Comparison of ENCODE assay signal across 23 cellular contexts in genomic region chr2:32416519-32416918, GRCh38. TPM values are rescaled to one million over a fixed set of nuclear protein-coding genes. Genes with fewer than 3 reads are reported as not detected.
DNase-seq lines count a peak whose midpoint lies in the region; ATAC-seq and TF ChIP-seq lines count a peak whose summit lies in the region.
"Had no signal": no experiment of that assay in that cellular context is flagged by ENCODE, and none has a peak within 500 bp of the region (broad histone marks: within the 10 kb centered on the region; RNA-seq: fewer than 3 reads in every experiment).

No MANE protein-coding gene starts in this region.

- no peaks in the 10 kb centered on the region for H3K27me3 Mint-ChIP-seq in MCF 10A (ENCODE audit: insufficient read depth, unreplicated experiment)
- no peaks in the 10 kb centered on the region for H3K27me3 Mint-ChIP-seq in effector memory CD8-positive, alpha-beta T cell
- H3K27me3 Mint-ChIP-seq: CD4-positive, alpha-beta T cell; CD8-positive, alpha-beta memory T cell had no signal

- no peaks in the 10 kb centered on the region for H3K9me3 Mint-ChIP-seq in MCF 10A (ENCODE audit: unreplicated experiment)
- no peaks in the 10 kb centered on the region for H3K9me3 Mint-ChIP-seq in effector memory CD8-positive, alpha-beta T cell
- H3K9me3 Mint-ChIP-seq in stimulated activated effector memory CD8-positive, alpha-beta T cell treated with anti-CD3 and anti-CD28 coated beads, Interleukin-12 subunit alpha, Interleukin-12 subunit beta, amount 100 ng/mL, for 72 hours = no peaks in the 10 kb centered on the region
- H3K9me3 Mint-ChIP-seq: CD14-positive monocyte; CD4-positive, alpha-beta T cell; CD8-positive, alpha-beta memory T cell had no signal

- H3K4me1 ChIP-seq in breast epithelium = no peaks in the 10 kb centered on the region
- H3K4me1 ChIP-seq in right cardiac atrium (ENCODE audit: control insufficient read depth, insufficient read depth, low read length) = no peaks in the 10 kb centered on the region
- H3K4me1 ChIP-seq: BE2C; BLaER1 treated with 17β-estradiol and CSF1 and Interleukin-3, amounts not matched to agents 10 nM and 100 nM had no signal

- CTCF ChIA-PET in MCF 10A (lab: Yijun Ruan, JAX) = no interaction called here

- no peaks in the 10 kb centered on the region for H3K9me3 ChIP-seq in breast epithelium
- H3K9me3 ChIP-seq in SK-N-MC (ENCODE audit: low read depth, low read length) = no peaks in the 10 kb centered on the region
- no peaks in the 10 kb centered on the region for H3K9me3 ChIP-seq in right cardiac atrium (ENCODE audit: control insufficient read depth, low read length)
- H3K9me3 ChIP-seq: A549; BE2C; BLaER1 treated with 17β-estradiol and CSF1 and Interleukin-3, amounts not matched to agents 10 nM and 100 nM had no signal

- TF ChIP-seq CTCF in MCF 10A (IDR thresholded peaks at IDR 0.05; ENCODE audit: unreplicated experiment) = no peak
- no peak for TF ChIP-seq CTCF in breast epithelium (IDR thresholded peaks at IDR 0.05)
- TF ChIP-seq CTCF in lower leg skin (IDR thresholded peaks at IDR 0.05) = no peak

- DNase-seq in MCF 10A (ENCODE audit: unreplicated experiment) (no peak), breast epithelium (ENCODE audit: low spot score in 2 of 2) (no peak), SK-N-MC (ENCODE audit: low read depth, low spot score) (no peak), GM19238 (ENCODE audit: insufficient read length, low spot score) (no peak), right cardiac atrium (no peak), lower leg skin (ENCODE audit: low spot score in 2 of 2) (no peak)
- no peak for DNase-seq in effector memory CD8-positive, alpha-beta T cell
- no peak for DNase-seq in stimulated activated effector memory CD8-positive, alpha-beta T cell treated with anti-CD3 and anti-CD28 coated beads, Interleukin-12 subunit alpha, Interleukin-12 subunit beta, amount 100 ng/mL, for 72 hours (ENCODE audit: low spot score in 2 of 2)
- DNase-seq: 8988T; ACHN; AML-193; BE2C; CD4-positive, alpha-beta T cell; CD8-positive, alpha-beta memory T cell; DMS 273 treated with DMSO at 0.1 percent for 48 hours; DMS79; GF-D8; GM23248; H7; HCEC 1CT had no signal

- H3K36me3 ChIP-seq in breast epithelium = no peaks in the 10 kb centered on the region
- H3K36me3 ChIP-seq in SK-N-MC (ENCODE audit: insufficient read depth, low read length) = peaks cover 36% of the 10 kb centered on the region

- no TSS peak for BruUV-seq in MCF 10A (replicated peaks; lab: Mats Ljungman, UMichigan)

- no peak overlapping the region for H3K4me3 Mint-ChIP-seq in MCF 10A (ENCODE audit: unreplicated experiment)
- no peak overlapping the region for H3K4me3 Mint-ChIP-seq in effector memory CD8-positive, alpha-beta T cell
- no peak overlapping the region for H3K4me3 Mint-ChIP-seq in stimulated activated effector memory CD8-positive, alpha-beta T cell treated with anti-CD3 and anti-CD28 coated beads, Interleukin-12 subunit alpha, Interleukin-12 subunit beta, amount 100 ng/mL, for 72 hours
- H3K4me3 Mint-ChIP-seq: CD14-positive monocyte; CD4-positive, alpha-beta T cell had no signal

- no peak for ATAC-seq in effector memory CD8-positive, alpha-beta T cell (replicated peaks)
- no peak for ATAC-seq in stimulated activated effector memory CD8-positive, alpha-beta T cell treated with anti-CD3 and anti-CD28 coated beads, Interleukin-12 subunit alpha, Interleukin-12 subunit beta, amount 100 ng/mL, for 72 hours
- ATAC-seq in right cardiac atrium = no peak
- ATAC-seq: A549 had no signal

- POLR2A ChIA-PET in MCF 10A (lab: Yijun Ruan, JAX) = no interaction called here

- no peak overlapping the region for H3K27ac ChIP-seq in breast epithelium
- peak overlapping the region; percentile 60 for H3K27ac ChIP-seq in SK-N-MC
- no peak overlapping the region for H3K27ac ChIP-seq in right cardiac atrium (ENCODE audit: low read length)
- H3K27ac ChIP-seq: A549; BLaER1 treated with 17β-estradiol and CSF1 and Interleukin-3, amounts not matched to agents 10 nM and 100 nM; GM23248 had no signal

- 71% methylated on average over 1 of the region's 1 CpG for WGBS in right cardiac atrium
- 86 to 93% methylated on average over 1 of the region's 1 CpG for WGBS in lower leg skin, 2 donors

- no peaks in the 10 kb centered on the region for H3K27me3 ChIP-seq in breast epithelium
- H3K27me3 ChIP-seq in right cardiac atrium (ENCODE audit: control insufficient read depth, insufficient read depth) = no peaks in the 10 kb centered on the region
- H3K27me3 ChIP-seq: BE2C; BLaER1 treated with 17β-estradiol and CSF1 and Interleukin-3, amounts not matched to agents 10 nM and 100 nM had no signal

- no peak overlapping the region for H3K9ac ChIP-seq in SK-N-MC (ENCODE audit: insufficient read length)
- H3K9ac ChIP-seq: BLaER1 treated with 17β-estradiol and CSF1 and Interleukin-3, amounts not matched to agents 10 nM and 100 nM; GM23248 had no signal

- TF ChIP-seq POLR2A in breast epithelium (IDR thresholded peaks at IDR 0.05) = no peak
- no peak for TF ChIP-seq POLR2A in lower leg skin (IDR thresholded peaks at IDR 0.05)

- intact Hi-C loops in MCF 10A (cut with micrococcal nuclease) (no loop called here), breast epithelium (cut with DNase I; ENCODE audit: low total_unique reads) (no loop called here), right cardiac atrium (cut with DNase I) (no loop called here), lower leg skin (cut with DNase I; ENCODE audit: low total_unique reads) (no loop called here)

- peaks cover 8% of the 10 kb centered on the region for H3K4me1 Mint-ChIP-seq in MCF 10A (ENCODE audit: insufficient read depth, unreplicated experiment)
- H3K4me1 Mint-ChIP-seq in effector memory CD8-positive, alpha-beta T cell (ENCODE audit: low read depth in 2 of 2) = peaks cover 7 to 20% of the 10 kb centered on the region in 2 donors
- H3K4me1 Mint-ChIP-seq in stimulated activated effector memory CD8-positive, alpha-beta T cell treated with anti-CD3 and anti-CD28 coated beads, Interleukin-12 subunit alpha, Interleukin-12 subunit beta, amount 100 ng/mL, for 72 hours = peaks cover 18% of the 10 kb centered on the region
- H3K4me1 Mint-ChIP-seq: CD14-positive monocyte had no signal

- peak overlapping the region; percentile 51 for H3K27ac Mint-ChIP-seq in MCF 10A (ENCODE audit: low read depth, unreplicated experiment)
- peak overlapping the region; percentile 65 to 79 for H3K27ac Mint-ChIP-seq in effector memory CD8-positive, alpha-beta T cell
- peak overlapping the region; percentile 32 for H3K27ac Mint-ChIP-seq in stimulated activated effector memory CD8-positive, alpha-beta T cell treated with anti-CD3 and anti-CD28 coated beads, Interleukin-12 subunit alpha, Interleukin-12 subunit beta, amount 100 ng/mL, for 72 hours
- H3K27ac Mint-ChIP-seq: CD4-positive, alpha-beta T cell had no signal

- no peak overlapping the region for H3K4me3 ChIP-seq in breast epithelium
- H3K4me3 ChIP-seq in SK-N-MC = no peak overlapping the region
- H3K4me3 ChIP-seq in right cardiac atrium (ENCODE audit: low read length) = no peak overlapping the region
- H3K4me3 ChIP-seq in lower leg skin (ENCODE audit: low read depth, poor library complexity, severe bottlenecking) = no peak overlapping the region
- H3K4me3 ChIP-seq: A549; BLaER1 treated with 17β-estradiol and CSF1 and Interleukin-3, amounts not matched to agents 10 nM and 100 nM; GM23248 had no signal

- H3K36me3 Mint-ChIP-seq in MCF 10A (ENCODE audit: insufficient read depth, unreplicated experiment) = peaks cover 70% of the 10 kb centered on the region
- peaks cover 44% of the 10 kb centered on the region for H3K36me3 Mint-ChIP-seq in effector memory CD8-positive, alpha-beta T cell (ENCODE audit: insufficient read depth)
- peaks cover 90% of the 10 kb centered on the region for H3K36me3 Mint-ChIP-seq in stimulated activated effector memory CD8-positive, alpha-beta T cell treated with anti-CD3 and anti-CD28 coated beads, Interleukin-12 subunit alpha, Interleukin-12 subunit beta, amount 100 ng/mL, for 72 hours

RNA-seq across cellular contexts. Expression of gene BIRC6, which starts 59.7 kb away (rescaled TPM):
- total RNA-seq in MCF 10A (2022) = 69.6 and 81.1 TPM in 2 replicates
- total RNA-seq in breast epithelium = 100 to 1,000 TPM; 132 to 245 (median 152) TPM
- total RNA-seq in right cardiac atrium = 10 to 100 TPM; 41.9 to 60.2 (median 48.7) TPM
- 13.9 TPM for polyA plus RNA-seq in right cardiac atrium
- total RNA-seq in lower leg skin = 100 to 1,000 TPM in 2 of 4 donors, 10 to 100 TPM in 2; 70.3 to 146 (median 95.6) TPM
